ENCODE assay signal across 1 cellular context in genomic region chr11:112163875-112164521, GRCh38.
TF ChIP-seq lines count a peak whose summit lies in the region.

Gene IL18, minus strand, starts transcription at chr11:112164094. Its CDS starts 9,041 bp downstream, at chr11:112155053.

TF ChIP-seq in GM23338, 12 proteins besides CTCF, POLR2A, EP300 and RAD21 (continued from another document):
- TF ChIP-seq STAT1 (IDR thresholded peaks at IDR 0.05; ENCODE audit: unreplicated experiment) (no peak), EZH2phosphoT487 (IDR thresholded peaks at IDR 0.05; ENCODE audit: unreplicated experiment) (no peak), ZNF331 (CRISPR knock-in tag; IDR thresholded peaks at IDR 0.05; ENCODE audit: low read depth) (no peak), CREB1 (CRISPR knock-in tag; IDR thresholded peaks at IDR 0.05; ENCODE audit: low read depth) (no peak), JUNB (IDR thresholded peaks at IDR 0.05; ENCODE audit: unreplicated experiment) (no peak), ZNF114 (CRISPR knock-in tag; IDR thresholded peaks at IDR 0.05) (no peak)
